18 cellular contexts compared by ENCODE assay signal in genomic region chr1:55604749-55605148, GRCh38.
DNase-seq lines count a peak whose midpoint lies in the region; FAIRE-seq and TF ChIP-seq lines count a peak whose summit lies in the region.
"Had no signal": no experiment of that assay in that cellular context is flagged by ENCODE, and none has a peak within 500 bp of the region (broad histone marks: within the 10 kb centered on the region; RNA-seq: fewer than 3 reads in every experiment).

No MANE protein-coding gene starts in this region.

- no peak overlapping the region for H3K4me3 ChIP-seq in ascending aorta
- H3K4me3 ChIP-seq in fibroblast of the aortic adventitia (ENCODE audit: low read depth, low read length) = no peak overlapping the region
- H3K4me3 ChIP-seq in hepatocyte = no peak overlapping the region
- no peak overlapping the region for H3K4me3 ChIP-seq in tibial artery
- no peak overlapping the region for H3K4me3 ChIP-seq in Peyer's patch

- H3K4me2 ChIP-seq in hepatocyte = no peak overlapping the region

- no peaks in the 10 kb centered on the region for H3K36me3 ChIP-seq in ascending aorta
- H3K36me3 ChIP-seq in hepatocyte (replicated peaks; ENCODE audit: insufficient read depth, low read depth) = no peaks in the 10 kb centered on the region
- H3K36me3 ChIP-seq in tibial artery = no peaks in the 10 kb centered on the region
- H3K36me3 ChIP-seq in Peyer's patch = no peaks in the 10 kb centered on the region

- intact Hi-C loops in ascending aorta (cut with DNase I) (no loop called here), tibial artery (cut with DNase I; ENCODE audit: low total_unique reads) (no loop called here)

- H3K79me2 ChIP-seq in hepatocyte = no peaks in the 10 kb centered on the region

- H3K27me3 ChIP-seq in ascending aorta = no peaks in the 10 kb centered on the region
- no peaks in the 10 kb centered on the region for H3K27me3 ChIP-seq in hepatocyte
- H3K27me3 ChIP-seq in tibial artery = no peaks in the 10 kb centered on the region
- no peaks in the 10 kb centered on the region for H3K27me3 ChIP-seq in Peyer's patch

- FAIRE-seq in H54 (lab: Jason Lieb, UNC) = no peak
- FAIRE-seq: GM19239 had no signal

- H3K9me3 ChIP-seq in ascending aorta = no peaks in the 10 kb centered on the region
- no peaks in the 10 kb centered on the region for H3K9me3 ChIP-seq in hepatocyte (ENCODE audit: low read depth)
- H3K9me3 ChIP-seq in tibial artery = no peaks in the 10 kb centered on the region
- peaks cover 0 to 7% (median 2%) of the 10 kb centered on the region in 4 donors for H3K9me3 ChIP-seq in Peyer's patch

- H3K9me2 ChIP-seq in hepatocyte (replicated peaks; ENCODE audit: insufficient read depth) = no peaks in the 10 kb centered on the region

- H3K4me1 ChIP-seq in ascending aorta (peaks cover 3 to 19% of the 10 kb centered on the region in 2 donors), hepatocyte (ENCODE audit: insufficient read depth) (peaks cover 18% of the 10 kb centered on the region), tibial artery (peaks cover 0 to 39% (median 17%) of the 10 kb centered on the region in 4 donors), Peyer's patch (no peaks in the 10 kb centered on the region)

- 58% methylated on average over 3 of the region's 3 CpGs for WGBS in hepatocyte (ENCODE audit: low lambda C conversion rate, missing lambda C conversion rate)

- no peak overlapping the region for H2AFZ ChIP-seq in hepatocyte

- TF ChIP-seq POLR2A in H54 (IDR thresholded peaks at IDR 0.05; ENCODE audit: low read depth, low read length) (no peak), Peyer's patch (IDR thresholded peaks at IDR 0.05) (no peak)

- no peak for TF ChIP-seq CTCF in ascending aorta (IDR thresholded peaks at IDR 0.05)
- no peak for TF ChIP-seq CTCF in fibroblast of the aortic adventitia (IDR thresholded peaks at IDR 0.05; ENCODE audit: insufficient read depth, low read length)
- TF ChIP-seq CTCF in hepatocyte (IDR thresholded peaks at IDR 0.05; ENCODE audit: poor library complexity) = no peak
- no peak for TF ChIP-seq CTCF in tibial artery (IDR thresholded peaks at IDR 0.05)
- TF ChIP-seq CTCF in Peyer's patch (IDR thresholded peaks at IDR 0.05) = no peak

- DNase-seq in ascending aorta (ENCODE audit: low spot score in 2 of 2) (no peak), fibroblast of the aortic adventitia (ENCODE audit: low read depth) (peak; percentile 97), hepatocyte (ENCODE audit: low spot score) (no peak), tibial artery (no peak), HuH-7 (ENCODE audit: low spot score) (no peak), H54 (ENCODE audit: insufficient read length, low spot score) (no peak), Peyer's patch (no peak)
- no peak for DNase-seq in activated CD4-positive, alpha-beta T cell treated with anti-CD3 and anti-CD28 coated beads for 1 hour
- DNase-seq: ACHN; CD4-positive, CD25-positive, alpha-beta regulatory T cell; DMS53; HFFc6; KG1; NCI-H1048; NCI-H146; NCI-H2081 treated with DMSO at 0.1 percent for 48 hours; NCI-H524 had no signal

- no peaks in the 10 kb centered on the region for H4K20me1 ChIP-seq in hepatocyte (ENCODE audit: insufficient read depth, poor library complexity, severe bottlenecking)

- H3K27ac ChIP-seq in ascending aorta (peak overlapping the region; percentile 38 to 63), hepatocyte (peak overlapping the region; percentile 70), tibial artery (peak overlapping the region; percentile 54 to 68), Peyer's patch (no peak overlapping the region)

Comparison
In these comparisons a context has a peak if more than half of its experiments do, and no peak if none do; other contexts are left out.
1. H3K27ac ChIP-seq: peak in ascending aorta (2 of 2), hepatocyte (single experiment) and tibial artery (2 of 2); none in Peyer's patch (0 of 4).